8 cellular contexts compared by ENCODE assay signal in genomic region chr2:38751043-38751846, GRCh38. TPM values are rescaled to one million over a fixed set of nuclear protein-coding genes. Genes with fewer than 3 reads are reported as not detected.
DNase-seq lines count a peak whose midpoint lies in the region; ATAC-seq and TF ChIP-seq lines count a peak whose summit lies in the region.

Gene SRSF7, minus strand, starts transcription at chr2:38751361. Its CDS starts 105 bp downstream, at chr2:38751256.

- ATAC-seq in GM18870 (IDR thresholded peaks at IDR 0.05; ENCODE audit: unreplicated experiment) = peak; percentile 74
- peak; percentile 73 for ATAC-seq in HG03135 (IDR thresholded peaks at IDR 0.05; ENCODE audit: unreplicated experiment)

- no peaks in the 10 kb centered on the region for H3K9me3 ChIP-seq in WERI-Rb-1 (ENCODE audit: severe bottlenecking)
- H3K9me3 ChIP-seq in mammary epithelial cell (replicated peaks; ENCODE audit: insufficient read depth, low read length) = no peaks in the 10 kb centered on the region
- no peaks in the 10 kb centered on the region for H3K9me3 ChIP-seq in iPS-20b (ENCODE audit: insufficient read depth, low read depth, low read length)

- CTCF ChIA-PET in mammary epithelial cell (lab: Charles Lee; ENCODE audit: low non-redundant PET) = no interaction called here

- peaks cover 49% of the 10 kb centered on the region for H3K79me2 ChIP-seq in ACC112 (ENCODE audit: control insufficient read depth, insufficient read depth, low read length, unreplicated experiment)
- peaks cover 49% of the 10 kb centered on the region for H3K79me2 ChIP-seq in mammary epithelial cell (ENCODE audit: insufficient read depth, low read length)

- H3K9ac ChIP-seq in mammary epithelial cell (ENCODE audit: insufficient read depth, low read length) = peak within 1 kb of the TSS; percentile 94
- peak within 1 kb of the TSS; percentile 99 for H3K9ac ChIP-seq in iPS-20b (ENCODE audit: low read depth, low read length)

- H3K27me3 ChIP-seq in ACC112 (ENCODE audit: insufficient read depth, low read length) = no peaks in the 10 kb centered on the region
- no peaks in the 10 kb centered on the region for H3K27me3 ChIP-seq in WERI-Rb-1 (ENCODE audit: insufficient read depth, low read depth, severe bottlenecking)
- H3K27me3 ChIP-seq in mammary epithelial cell (ENCODE audit: insufficient read depth, low read length) = no peaks in the 10 kb centered on the region
- H3K27me3 ChIP-seq in iPS-20b (ENCODE audit: insufficient read depth, low read length) = no peaks in the 10 kb centered on the region

- DNase-seq in NCI-H2227 (lab: John Stamatoyannopoulos, UW; ENCODE audit: unreplicated experiment) (peak; percentile 99), WERI-Rb-1 (peak; percentile 100), mammary epithelial cell (peak; percentile 96)

- TF ChIP-seq CTCF in WERI-Rb-1 (IDR thresholded peaks at IDR 0.05; ENCODE audit: low read depth, low read length) (no peak), mammary epithelial cell (conservative IDR thresholded peaks at IDR 0.05 in 1 of 2, IDR thresholded peaks at IDR 0.05 in 1 of 2; ENCODE audit: extremely low read depth in 1 of 2, insufficient read depth in 1 of 2, low read depth in 1 of 2, low read length in 2 of 2) (no peak)

- 3% methylated on average over 46 of the region's 65 CpGs for WGBS in mammary epithelial cell (ENCODE audit: low coverage, missing lambda C conversion rate)

- H3K27ac ChIP-seq in ACC112 (ENCODE audit: low read depth, low read length) = peak within 1 kb of the TSS; percentile 82
- peak within 1 kb of the TSS; percentile 99 for H3K27ac ChIP-seq in WERI-Rb-1
- peak within 1 kb of the TSS; percentile 90 for H3K27ac ChIP-seq in mammary epithelial cell (ENCODE audit: insufficient read depth, low read depth, low read length)
- peak within 1 kb of the TSS; percentile 96 for H3K27ac ChIP-seq in iPS-20b (ENCODE audit: low read length)
- H3K27ac ChIP-seq in skin epidermis = peak within 1 kb of the TSS; percentile 53 to 99 (median 96)

- H2AFZ ChIP-seq in ACC112 (ENCODE audit: low read length, unreplicated experiment) = peak within 1 kb of the TSS; percentile 91
- peak within 1 kb of the TSS; percentile 99 for H2AFZ ChIP-seq in mammary epithelial cell (ENCODE audit: low read depth, low read length)

- TSS peak; percentile 42 for BruUV-seq in mammary epithelial cell (replicated peaks; lab: Mats Ljungman, UMichigan)

- H3K36me3 ChIP-seq in ACC112 (ENCODE audit: insufficient read depth, low read length) = peaks cover 38% of the 10 kb centered on the region
- H3K36me3 ChIP-seq in WERI-Rb-1 = peaks cover 49% of the 10 kb centered on the region
- peaks cover 37% of the 10 kb centered on the region for H3K36me3 ChIP-seq in mammary epithelial cell (ENCODE audit: insufficient read depth, low read length)
- peaks cover 44% of the 10 kb centered on the region for H3K36me3 ChIP-seq in iPS-20b (ENCODE audit: insufficient read depth, low read depth, low read length)

- H3K4me2 ChIP-seq in mammary epithelial cell (ENCODE audit: insufficient read depth, low read depth, low read length) = peak within 1 kb of the TSS; percentile 90

- peaks cover 9% of the 10 kb centered on the region for H4K20me1 ChIP-seq in mammary epithelial cell (ENCODE audit: insufficient read depth, low read length)

- dilution Hi-C loops in mammary epithelial cell (cut with HindIII; ENCODE audit: low sequenced_read_pairs) = no loop called here

- H3K4me3 ChIP-seq in ACC112 (ENCODE audit: low read depth, low read length) (peak within 1 kb of the TSS; percentile 87), WERI-Rb-1 (ENCODE audit: low read depth, low read length) (peak within 1 kb of the TSS; percentile 92), mammary epithelial cell (replicated peaks in 1 of 3; ENCODE audit: insufficient read depth in 1 of 3, low read depth in 2 of 3, low read length in 3 of 3) (peak within 1 kb of the TSS; percentile 70 to 91 (median 89)), iPS-20b (ENCODE audit: low read length) (peak within 1 kb of the TSS; percentile 92), skin epidermis (peak within 1 kb of the TSS; percentile 52 to 96 (median 84))

- intact Hi-C loops in mammary epithelial cell (cut with micrococcal nuclease) = loop anchor here (1.0 to 10.0 kb wide), 4 partner anchors 10 to 374 kb away; partner anchors contain the start of genes ATL2 and GEMIN6

- peaks cover 36% of the 10 kb centered on the region for H3K4me1 ChIP-seq in ACC112 (ENCODE audit: control insufficient read depth, insufficient read depth, low read length, unreplicated experiment)
- peaks cover 19% of the 10 kb centered on the region for H3K4me1 ChIP-seq in mammary epithelial cell (ENCODE audit: insufficient read depth, low read length)
- peaks cover 6% of the 10 kb centered on the region for H3K4me1 ChIP-seq in iPS-20b (ENCODE audit: insufficient read depth, low read length)

- in situ Hi-C loops in mammary epithelial cell (cut with MboI; ENCODE audit: low sequenced_read_pairs in 2 of 2) = no loop called here

RNA-seq across cellular contexts. Expression of gene SRSF7, which starts in this region (rescaled TPM):
- total RNA-seq in mammary epithelial cell = 100 to 1,000 TPM in 1 of 2 donors, 10 to 100 TPM in 1; 72.7 to 183 TPM
- 225 TPM for polyA plus RNA-seq in mammary epithelial cell
- 168 TPM for polyA minus RNA-seq in mammary epithelial cell

Comparison
In these comparisons a context has a peak if more than half of its experiments do, and no peak if none do; other contexts are left out.
1. Peak in every context shown above with its lines: DNase-seq, ATAC-seq, H3K4me3 ChIP-seq and H3K27ac ChIP-seq.